31 cellular contexts compared by ENCODE assay signal in genomic region chr10:42532996-42533395, GRCh38.
A peak's percentile ranks its signal among the peaks of the same experiment; 100 is the strongest.
DNase-seq lines count a peak whose midpoint lies in the region; ATAC-seq and TF ChIP-seq lines count a peak whose summit lies in the region.
"Had no signal": no experiment of that assay in that cellular context is flagged by ENCODE, and none has a peak within 500 bp of the region (broad histone marks: within the 10 kb centered on the region; RNA-seq: fewer than 3 reads in every experiment).

No MANE protein-coding gene starts in this region.

- H3K27ac ChIP-seq in HEK293 (ENCODE audit: extremely low read depth, low read depth, low read length) (no peak overlapping the region), Karpas-422 (ENCODE audit: low read length) (no peak overlapping the region), subcutaneous abdominal adipose tissue (ENCODE audit: low read depth, low read length) (no peak overlapping the region), colonic mucosa (no peak overlapping the region)
- H3K27ac ChIP-seq: 22Rv1; A549; BLaER1; BLaER1 treated with 17β-estradiol and CSF1 and Interleukin-3, amounts not matched to agents 10 nM and 100 nM; C4-2B had no signal

- no peaks in the 10 kb centered on the region for H4K20me1 ChIP-seq in Karpas-422 (ENCODE audit: insufficient read depth, low read depth, low read length)
- H4K20me1 ChIP-seq: BLaER1; BLaER1 treated with 17β-estradiol and CSF1 and Interleukin-3, amounts not matched to agents 10 nM and 100 nM had no signal

- intact Hi-C loops in colonic mucosa (cut with DNase I) = no loop called here

- CTCF ChIA-PET in HEK293 (lab: Yijun Ruan, JAX) = interaction anchor here (0.7 kb wide), 1 partner anchor 803 kb away, joined by 4 read pairs; no protein-coding TSS in a partner anchor

- H3K79me2 ChIP-seq in Karpas-422 (ENCODE audit: low read length) = peaks cover 5% of the 10 kb centered on the region; the same call in 1 of the 2 replicates

- TF ChIP-seq CTCF in HEK293 (tag by site-specific recombination; IDR thresholded peaks at IDR 0.05) = no peak
- no peak for TF ChIP-seq CTCF in colonic mucosa (IDR thresholded peaks at IDR 0.05)

- H3K9ac ChIP-seq in Karpas-422 (ENCODE audit: low read length) = no peak overlapping the region
- no peak overlapping the region for H3K9ac ChIP-seq in subcutaneous abdominal adipose tissue (ENCODE audit: low read length in 5 of 5)
- H3K9ac ChIP-seq in colonic mucosa (ENCODE audit: low read depth in 2 of 2, low read length in 2 of 2) = no peak overlapping the region
- H3K9ac ChIP-seq: BLaER1; BLaER1 treated with 17β-estradiol and CSF1 and Interleukin-3, amounts not matched to agents 10 nM and 100 nM had no signal

- no peaks in the 10 kb centered on the region for H3K9me2 ChIP-seq in Karpas-422 (replicated peaks; ENCODE audit: insufficient read depth, low read length)

- H3K4me1 ChIP-seq in HEK293 (ENCODE audit: control insufficient read depth, insufficient read depth, low read length) (no peaks in the 10 kb centered on the region), Karpas-422 (ENCODE audit: low read length) (no peaks in the 10 kb centered on the region), subcutaneous abdominal adipose tissue (ENCODE audit: control insufficient read depth in 5 of 5, insufficient read depth in 5 of 5, low read length in 5 of 5) (no peaks in the 10 kb centered on the region), colonic mucosa (no peaks in the 10 kb centered on the region)
- H3K4me1 ChIP-seq: A549; BE2C; BLaER1; BLaER1 treated with 17β-estradiol and CSF1 and Interleukin-3, amounts not matched to agents 10 nM and 100 nM; Caco-2 had no signal

- H2AFZ ChIP-seq in Karpas-422 (ENCODE audit: low read length) = no peak overlapping the region

- H3K27me3 ChIP-seq in Karpas-422 (ENCODE audit: low read length) (no peaks in the 10 kb centered on the region), subcutaneous abdominal adipose tissue (ENCODE audit: control insufficient read depth in 5 of 5, insufficient read depth in 4 of 5, low read length in 5 of 5) (no peaks in the 10 kb centered on the region), colonic mucosa (no peaks in the 10 kb centered on the region)
- H3K27me3 ChIP-seq: BE2C; BLaER1; BLaER1 treated with 17β-estradiol and CSF1 and Interleukin-3, amounts not matched to agents 10 nM and 100 nM had no signal

- peak; percentile 27 for DNase-seq in Karpas-422
- no peak for DNase-seq in NAMALWA (ENCODE audit: low spot score)
- no peak for DNase-seq in colonic mucosa
- DNase-seq: 8988T; ACHN; AML-193; BE2C; C1 segment of cervical spinal cord; Caco-2; Calu3; CD4-positive, alpha-beta memory T cell; CD4-positive, alpha-beta T cell; CD4-positive, CD25-positive, alpha-beta regulatory T cell; CD8-positive, alpha-beta memory T cell; CD8-positive, alpha-beta T cell; COR-L47; DMS 273 treated with DMSO at 0.1 percent for 48 hours; DMS153; DMS53; DMS79; DMS79 treated with DMSO at 0.1 percent for 48 hours; DND-41; EL had no signal

- no peak for ATAC-seq in GM19351 (IDR thresholded peaks at IDR 0.05; ENCODE audit: unreplicated experiment)
- ATAC-seq: A549; CD8-positive, alpha-beta T cell had no signal

- H3K4me2 ChIP-seq in Karpas-422 (ENCODE audit: low read depth, low read length, poor library complexity, severe bottlenecking) = no peak overlapping the region
- H3K4me2 ChIP-seq: A549; BLaER1; BLaER1 treated with 17β-estradiol and CSF1 and Interleukin-3, amounts not matched to agents 10 nM and 100 nM had no signal

- no peaks in the 10 kb centered on the region for H3K9me3 ChIP-seq in HEK293 (ENCODE audit: control insufficient read depth, insufficient read depth, low read depth, low read length)
- peaks cover 12% of the 10 kb centered on the region for H3K9me3 ChIP-seq in Karpas-422 (ENCODE audit: low read length)
- peaks cover 11 to 28% (median 19%) of the 10 kb centered on the region in 5 donors for H3K9me3 ChIP-seq in subcutaneous abdominal adipose tissue (ENCODE audit: control insufficient read depth in 5 of 5, low read length in 5 of 5)
- peaks cover 9% of the 10 kb centered on the region for H3K9me3 ChIP-seq in colonic mucosa
- H3K9me3 ChIP-seq: BE2C had no signal

- H3K36me3 ChIP-seq in HEK293 (ENCODE audit: control insufficient read depth in 2 of 2, insufficient read depth in 1 of 2, low read length in 2 of 2) (no peaks in the 10 kb centered on the region), Karpas-422 (ENCODE audit: insufficient read depth, low read length) (peaks cover 5% of the 10 kb centered on the region), subcutaneous abdominal adipose tissue (ENCODE audit: control insufficient read depth in 5 of 5, insufficient read depth in 5 of 5, low read length in 5 of 5) (no peaks in the 10 kb centered on the region), colonic mucosa (no peaks in the 10 kb centered on the region)
- H3K36me3 ChIP-seq: BE2C had no signal

- H3K4me3 ChIP-seq in HEK293 (ENCODE audit: low read depth, low read length) (no peak overlapping the region), Karpas-422 (ENCODE audit: low read length) (no peak overlapping the region), subcutaneous abdominal adipose tissue (ENCODE audit: low read depth in 1 of 5, low read length in 5 of 5) (peak overlapping the region in 4 of 5 donors; percentile 13 to 28 (median 18)), colonic mucosa (no peak overlapping the region)
- H3K4me3 ChIP-seq: A549; BLaER1; BLaER1 treated with 17β-estradiol and CSF1 and Interleukin-3, amounts not matched to agents 10 nM and 100 nM had no signal

- POLR2A ChIA-PET in HEK293 (lab: Yijun Ruan, JAX) = no interaction called here

TF ChIP-seq in HEK293, 187 proteins besides CTCF, POLR2A, EP300 and RAD21:
- TF ChIP-seq ZNF221 (tag by site-specific recombination; IDR thresholded peaks at IDR 0.05; ENCODE audit: borderline replicate concordance) (no peak), ZNF558 (tag by site-specific recombination; IDR thresholded peaks at IDR 0.05) (peak; percentile 98)

Comparison
In these comparisons a context has a peak if more than half of its experiments do, and no peak if none do; other contexts are left out.
1. H3K4me3 ChIP-seq: peak in subcutaneous abdominal adipose tissue (4 of 5); none in HEK293 (single experiment), Karpas-422 (single experiment) and colonic mucosa (single experiment).